Comparison of ENCODE assay signal across 26 cellular contexts in genomic region chr20:44689809-44690208, GRCh38. TPM values are rescaled to one million over a fixed set of nuclear protein-coding genes. Genes with fewer than 3 reads are reported as not detected.
"Had no signal": no experiment of that assay in that cellular context is flagged by ENCODE, and none has a peak within 500 bp of the region (broad histone marks: within the 10 kb centered on the region; RNA-seq: fewer than 3 reads in every experiment).

No MANE protein-coding gene starts in this region.

- ATAC-seq: activated CD8-positive, alpha-beta memory T cell treated with anti-CD3 and anti-CD28 coated beads, Interleukin-2, amount 10 ng/mL, durations not matched to agents 7 days and 5 days; activated naive CD8-positive, alpha-beta T cell treated with anti-CD3 and anti-CD28 coated beads, Interleukin-2, amount 50 U/mL, for 24 hours; gastrocnemius medialis; lower lobe of right lung; stimulated activated naive CD8-positive, alpha-beta T cell treated with anti-CD3 and anti-CD28 coated beads, Interleukin-15, amount 100 ng/mL, for 72 hours had no signal

- H3K36me3 Mint-ChIP-seq: activated naive CD4-positive, alpha-beta T cell treated with anti-CD3 and anti-CD28 coated beads, Interleukin-2, amount 10 ng/mL, durations not matched to agents 7 days and 5 days had no signal

- H3K27ac ChIP-seq: brain microvascular endothelial cell, colonic mucosa, lower lobe of right lung, SJSA1 had no signal

- H3K27me3 Mint-ChIP-seq: activated naive CD8-positive, alpha-beta T cell treated with anti-CD3 and anti-CD28 coated beads, Interleukin-2, amount 50 U/mL, for 24 hours; stimulated activated naive CD8-positive, alpha-beta T cell treated with anti-CD3 and anti-CD28 coated beads, Interleukin-15, amount 100 ng/mL, for 72 hours had no signal

- H3K9me3 Mint-ChIP-seq: activated CD4-positive, alpha-beta memory T cell treated with anti-CD3 and anti-CD28 coated beads, Interleukin-2, amount 10 ng/mL, durations not matched to agents 7 days and 5 days; activated naive CD8-positive, alpha-beta T cell treated with anti-CD3 and anti-CD28 coated beads, Interleukin-2, amount 50 U/mL, for 24 hours; central memory CD8-positive, alpha-beta T cell had no signal

- H3K4me3 Mint-ChIP-seq: activated B cell treated with CpG ODN at 0.5 μM for 24 hours; activated CD4-positive, alpha-beta memory T cell treated with anti-CD3 and anti-CD28 coated beads, Interleukin-2, amount 10 ng/mL, durations not matched to agents 7 days and 5 days; activated CD8-positive, alpha-beta memory T cell treated with anti-CD3 and anti-CD28 coated beads, Interleukin-2, amount 10 ng/mL, durations not matched to agents 7 days and 5 days; activated naive CD4-positive, alpha-beta T cell treated with anti-CD3 and anti-CD28 coated beads, Interleukin-2, amount 10 ng/mL, durations not matched to agents 7 days and 5 days; activated naive CD8-positive, alpha-beta T cell treated with anti-CD3 and anti-CD28 coated beads, Interleukin-2, amount 50 U/mL, for 24 hours; central memory CD8-positive, alpha-beta T cell; nephron progenitor cell; stimulated activated naive CD8-positive, alpha-beta T cell treated with anti-CD3 and anti-CD28 coated beads, Interleukin-15, amount 100 ng/mL, for 72 hours had no signal

- H3K9me3 ChIP-seq: colonic mucosa, gastrocnemius medialis, lower lobe of right lung, suprapubic skin, upper lobe of left lung had no signal

- H3K27me3 ChIP-seq: colonic mucosa, gastrocnemius medialis, SJSA1, suprapubic skin, upper lobe of left lung had no signal

- H3K4me3 ChIP-seq: colonic mucosa, gastrocnemius medialis, lower lobe of right lung, SJSA1, suprapubic skin, upper lobe of left lung had no signal

- H3K27ac Mint-ChIP-seq: activated B cell treated with CpG ODN at 0.5 μM for 24 hours; activated CD4-positive, alpha-beta memory T cell treated with anti-CD3 and anti-CD28 coated beads, Interleukin-2, amount 10 ng/mL, durations not matched to agents 7 days and 5 days; activated CD8-positive, alpha-beta memory T cell treated with anti-CD3 and anti-CD28 coated beads, Interleukin-2, amount 10 ng/mL, durations not matched to agents 7 days and 5 days; activated naive CD4-positive, alpha-beta T cell treated with anti-CD3 and anti-CD28 coated beads, Interleukin-2, amount 10 ng/mL, durations not matched to agents 7 days and 5 days; activated naive CD8-positive, alpha-beta T cell treated with anti-CD3 and anti-CD28 coated beads, Interleukin-2, amount 50 U/mL, for 24 hours; activated T-helper 2 cell treated with anti-CD3 and anti-CD28 coated beads, Interferon-gamma antibody, Interleukin-2, Interleukin-4, amounts not matched to agents 10 μg/mL and 5 μg/mL and 100 μg/mL, durations not matched to agents 14 hours and 24 hours and 36 hours; nephron progenitor cell; stimulated activated naive CD8-positive, alpha-beta T cell treated with anti-CD3 and anti-CD28 coated beads, Interleukin-15, amount 100 ng/mL, for 72 hours had no signal

- H3K4me1 Mint-ChIP-seq: activated CD4-positive, alpha-beta memory T cell treated with anti-CD3 and anti-CD28 coated beads, Interleukin-2, amount 10 ng/mL, durations not matched to agents 7 days and 5 days; nephron progenitor cell had no signal

- H3K36me3 ChIP-seq: brain microvascular endothelial cell, colonic mucosa, gastrocnemius medialis, lower lobe of right lung, SJSA1, suprapubic skin, upper lobe of left lung had no signal

- H3K4me1 ChIP-seq: colonic mucosa had no signal

- FAIRE-seq: endometrium had no signal

- DNase-seq: activated B cell treated with CpG ODN at 0.5 μM for 24 hours; activated CD4-positive, alpha-beta memory T cell treated with anti-CD3 and anti-CD28 coated beads, Interleukin-2, amount 10 ng/mL, durations not matched to agents 7 days and 5 days; activated CD4-positive, alpha-beta T cell treated with anti-CD3 and anti-CD28 coated beads for 48 hours; activated CD8-positive, alpha-beta memory T cell treated with anti-CD3 and anti-CD28 coated beads, Interleukin-2, amount 10 ng/mL, durations not matched to agents 7 days and 5 days; activated naive CD4-positive, alpha-beta T cell treated with anti-CD3 and anti-CD28 coated beads, Interleukin-2, amount 10 ng/mL, durations not matched to agents 7 days and 5 days; activated naive CD8-positive, alpha-beta T cell treated with anti-CD3 and anti-CD28 coated beads, Interleukin-2, amount 50 U/mL, for 24 hours; activated T-cell treated with anti-CD3 and anti-CD28 coated beads, Interleukin-2, amount 50 U/mL, for 1 hour; anterior cingulate cortex; brain microvascular endothelial cell; colonic mucosa; erythroblast; gastrocnemius medialis; lower lobe of right lung; nephron progenitor cell; occipital lobe; retina; stimulated activated CD4-positive, alpha-beta T cell treated with anti-CD3 and anti-CD28 coated beads, Interleukin-2, amount 100 ng/mL, for 48 hours; stimulated activated naive CD8-positive, alpha-beta T cell treated with anti-CD3 and anti-CD28 coated beads, Interleukin-15, amount 100 ng/mL, for 72 hours; SW 1271; upper lobe of left lung had no signal

RNA-seq across cellular contexts. Expression of gene CCN5, which starts 25.4 kb away (rescaled TPM):
- total RNA-seq: activated B cell treated with CpG ODN at 0.5 μM for 24 hours; activated CD4-positive, alpha-beta memory T cell treated with anti-CD3 and anti-CD28 coated beads, Interleukin-2, amount 10 ng/mL, durations not matched to agents 7 days and 5 days; activated CD8-positive, alpha-beta memory T cell treated with anti-CD3 and anti-CD28 coated beads, Interleukin-2, amount 10 ng/mL, durations not matched to agents 7 days and 5 days; activated T-helper 2 cell treated with anti-CD3 and anti-CD28 coated beads, Interferon-gamma antibody, Interleukin-2, Interleukin-4, amounts not matched to agents 10 μg/mL and 5 μg/mL and 100 μg/mL, durations not matched to agents 14 hours and 24 hours and 36 hours; occipital lobe; SJSA1; T-helper 2 cell treated with Interferon-gamma antibody and Interleukin-4, amounts not matched to agents 100 ng/mL and 5 ng/mL, for 36 hours had no signal

RNA-seq across cellular contexts. Expression of gene KCNK15, which starts 55.9 kb away (rescaled TPM):
- total RNA-seq: activated CD4-positive, alpha-beta memory T cell treated with anti-CD3 and anti-CD28 coated beads, Interleukin-2, amount 10 ng/mL, durations not matched to agents 7 days and 5 days; activated CD8-positive, alpha-beta memory T cell treated with anti-CD3 and anti-CD28 coated beads, Interleukin-2, amount 10 ng/mL, durations not matched to agents 7 days and 5 days; occipital lobe; SJSA1; T-helper 2 cell treated with Interferon-gamma antibody and Interleukin-4, amounts not matched to agents 100 ng/mL and 5 ng/mL, for 36 hours had no signal
